ENCODE assay signal across 19 cellular contexts in genomic region chr16:16018705-16019104, GRCh38.
DNase-seq lines count a peak whose midpoint lies in the region; ATAC-seq, FAIRE-seq and TF ChIP-seq lines count a peak whose summit lies in the region.
"Had no signal": no experiment of that assay in that cellular context is flagged by ENCODE, and none has a peak within 500 bp of the region (broad histone marks: within the 10 kb centered on the region; RNA-seq: fewer than 3 reads in every experiment).

No MANE protein-coding gene starts in this region.

- no peaks in the 10 kb centered on the region for H3K79me2 ChIP-seq in HepG2 (ENCODE audit: insufficient read depth, low read length)
- H3K79me2 ChIP-seq in PC-9 (ENCODE audit: low read depth): peaks cover 73% of the 10 kb centered on the region

- FAIRE-seq in HepG2 (lab: Jason Lieb, UNC) (no peak), GM19239 (lab: Jason Lieb, UNC) (no peak)

- peaks cover 43% of the 10 kb centered on the region for H3K4me1 ChIP-seq in HepG2 (ENCODE audit: insufficient read depth, low read length)
- peaks cover 0 to 14% (median 0%) of the 10 kb centered on the region in 4 donors for H3K4me1 ChIP-seq in right lobe of liver
- H3K4me1 ChIP-seq in PC-9 (replicated peaks; ENCODE audit: insufficient read depth): peaks cover 86% of the 10 kb centered on the region
- H3K4me1 ChIP-seq in esophagus muscularis mucosa: peaks cover 32 to 92% (median 83%) of the 10 kb centered on the region in 4 donors
- H3K4me1 ChIP-seq in sigmoid colon: peaks cover 3 to 65% (median 41%) of the 10 kb centered on the region in 4 donors

- H3K27ac ChIP-seq in HepG2 (ENCODE audit: extremely low read length, insufficient read depth, low read length) (no peak overlapping the region), right lobe of liver (no peak overlapping the region), PC-9 (peak overlapping the region; percentile 81), esophagus muscularis mucosa (replicated peaks in 1 of 4) (peak overlapping the region; percentile 72 to 87 (median 84)), sigmoid colon (peak overlapping the region in 2 of 4 donors; percentile 85 to 91)
- H3K27ac ChIP-seq: breast epithelium, psoas muscle, uterus had no signal

- intact Hi-C loops in HepG2 (cut with micrococcal nuclease; ENCODE audit: unreplicated experiment): no loop called here
- intact Hi-C loops in right lobe of liver (cut with DNase I): no loop called here
- intact Hi-C loops in PC-9 (cut with micrococcal nuclease; ENCODE audit: unreplicated experiment): loop anchor here (5.0 kb wide), 1 partner anchor 141 kb away; no protein-coding TSS in a partner anchor
- intact Hi-C loops in esophagus muscularis mucosa (cut with DNase I): loop anchor here (10.0 kb wide), 1 partner anchor 134 kb away; the partner anchor contains the start of gene CEP20
- intact Hi-C loops in sigmoid colon (cut with DNase I): no loop called here

- TF ChIP-seq CTCF in HepG2 (CRISPR knock-in tag; IDR thresholded peaks at IDR 0.05) (no peak), right lobe of liver (IDR thresholded peaks at IDR 0.05) (no peak), PC-9 (conservative IDR thresholded peaks at IDR 0.05) (no peak), esophagus muscularis mucosa (IDR thresholded peaks at IDR 0.05) (no peak), sigmoid colon (IDR thresholded peaks at IDR 0.05) (no peak)

- no peaks in the 10 kb centered on the region for H3K27me3 ChIP-seq in HepG2 (ENCODE audit: control insufficient read depth in 1 of 2, insufficient read depth in 2 of 2, low read length in 2 of 2)
- no peaks in the 10 kb centered on the region for H3K27me3 ChIP-seq in right lobe of liver
- no peaks in the 10 kb centered on the region for H3K27me3 ChIP-seq in PC-9 (ENCODE audit: insufficient read depth, low read depth)
- H3K27me3 ChIP-seq in esophagus muscularis mucosa: no peaks in the 10 kb centered on the region
- no peaks in the 10 kb centered on the region for H3K27me3 ChIP-seq in sigmoid colon
- H3K27me3 ChIP-seq: breast epithelium, uterus had no signal

- H3K4me3 ChIP-seq in HepG2 (replicated peaks in 1 of 3; ENCODE audit: insufficient read depth in 1 of 3, low read depth in 2 of 3, low read length in 3 of 3) (no peak overlapping the region), right lobe of liver (no peak overlapping the region), PC-9 (no peak overlapping the region), esophagus muscularis mucosa (no peak overlapping the region), sigmoid colon (no peak overlapping the region)
- H3K4me3 ChIP-seq: breast epithelium, psoas muscle, uterus had no signal

- peaks cover 29 to 59% of the 10 kb centered on the region in 2 experiments for H3K36me3 ChIP-seq in HepG2 (replicated peaks in 1 of 2; ENCODE audit: control insufficient read depth in 1 of 2, insufficient read depth in 2 of 2, low read length in 2 of 2)
- no peaks in the 10 kb centered on the region for H3K36me3 ChIP-seq in right lobe of liver
- H3K36me3 ChIP-seq in PC-9 (ENCODE audit: low read depth): peaks cover 47% of the 10 kb centered on the region
- peaks cover 15 to 55% (median 47%) of the 10 kb centered on the region in 4 donors for H3K36me3 ChIP-seq in esophagus muscularis mucosa
- peaks cover 0 to 42% (median 14%) of the 10 kb centered on the region in 4 donors for H3K36me3 ChIP-seq in sigmoid colon
- H3K36me3 ChIP-seq: breast epithelium, uterus had no signal

- 92% methylated on average over 4 of the region's 4 CpGs for WGBS in HepG2 (ENCODE audit: low lambda C conversion rate)
- WGBS in right lobe of liver (ENCODE audit: insufficient coverage, low coverage, low lambda C conversion rate, missing lambda C conversion rate): 86% methylated on average over 4 of the region's 4 CpGs
- WGBS in esophagus muscularis mucosa: 91% methylated on average over 4 of the region's 4 CpGs
- WGBS in sigmoid colon, 2 donors: 89 to 91% methylated on average over 4 of the region's 4 CpGs

- no peak for TF ChIP-seq RAD21 in HepG2 (CRISPR knock-in tag; IDR thresholded peaks at IDR 0.05)

- peak; percentile 40 for DNase-seq in HepG2 (ENCODE audit: low spot score)
- no peak for DNase-seq in right lobe of liver
- DNase-seq in PC-9: no peak
- no peak for DNase-seq in esophagus muscularis mucosa (ENCODE audit: extremely low spot score)
- no peak for DNase-seq in GM19239 (ENCODE audit: insufficient read length, low spot score)
- DNase-seq in sigmoid colon: no peak
- DNase-seq in SW 1271 (lab: John Stamatoyannopoulos, UW): no peak
- DNase-seq: CD4-positive, alpha-beta T cell; left cardiac atrium; NCI-H1105; NCI-H524 treated with DMSO at 0.1 percent for 48 hours; nephron progenitor cell; psoas muscle; Right ventricle myocardium superior; stimulated activated CD4-positive, alpha-beta T cell treated with anti-CD3 and anti-CD28 coated beads, Interleukin-4, amount 100 ng/mL, for 4 hours; substantia nigra; uterus had no signal

- H3K9me3 ChIP-seq in HepG2 (ENCODE audit: low read length) (no peaks in the 10 kb centered on the region), right lobe of liver (no peaks in the 10 kb centered on the region), PC-9 (ENCODE audit: insufficient read depth, low read depth) (no peaks in the 10 kb centered on the region), esophagus muscularis mucosa (no peaks in the 10 kb centered on the region), sigmoid colon (no peaks in the 10 kb centered on the region)
- H3K9me3 ChIP-seq: breast epithelium, psoas muscle, uterus had no signal

- TF ChIP-seq POLR2A in HepG2 (IDR thresholded peaks at IDR 0.05; ENCODE audit: insufficient read depth in 1 of 2, low read depth in 2 of 2, low read length in 2 of 2) (no peak), right lobe of liver (IDR thresholded peaks at IDR 0.05) (no peak), esophagus muscularis mucosa (IDR thresholded peaks at IDR 0.05; ENCODE audit: low read depth) (no peak), sigmoid colon (IDR thresholded peaks at IDR 0.05) (no peak)

- no TSS peak for BruUV-seq in HepG2 (replicated peaks; lab: Mats Ljungman, UMichigan)
- no TSS peak for BruUV-seq in PC-9 (replicated peaks; lab: Mats Ljungman, UMichigan)

- POLR2A ChIA-PET in HepG2 (lab: Yijun Ruan, JAX): no interaction called here
- POLR2A ChIA-PET in PC-9 (lab: Charles Lee; ENCODE audit: unreplicated experiment): no interaction called here

- CTCF ChIA-PET in HepG2 (lab: Yijun Ruan, JAX; ENCODE audit: low intra/inter-chr PET ratio, low total read pairs): no interaction called here
- CTCF ChIA-PET in PC-9 (lab: Charles Lee): interaction anchor here (0.6 kb wide), 1 partner anchor 125 kb away, joined by 3 read pairs; no protein-coding TSS in a partner anchor

- no peaks in the 10 kb centered on the region for H3K9me2 ChIP-seq in PC-9 (ENCODE audit: insufficient read depth)

- in situ Hi-C loops in HepG2 (cut with HindIII; ENCODE audit: extremely low pct_ligation_motif_present, low pct_unique_long_range_greater_than_20kb): no loop called here

- ATAC-seq in HepG2: no peak
- no peak for ATAC-seq in right lobe of liver
- no peak for ATAC-seq in HG02870 (IDR thresholded peaks at IDR 0.05; ENCODE audit: unreplicated experiment)
- ATAC-seq: left cardiac atrium, psoas muscle had no signal

- H4K20me1 ChIP-seq in HepG2 (ENCODE audit: insufficient read depth, low read length) (peaks cover 8% of the 10 kb centered on the region; the same call in 1 of the 2 replicates), PC-9 (ENCODE audit: insufficient read depth) (no peaks in the 10 kb centered on the region)

- peaks cover 82% of the 10 kb centered on the region for H3F3A ChIP-seq in PC-9 (ENCODE audit: insufficient read depth, low read depth)

- H3K4me2 ChIP-seq in HepG2 (ENCODE audit: low read depth, low read length): no peak overlapping the region
- no peak overlapping the region for H3K4me2 ChIP-seq in PC-9

- no peak overlapping the region for H3K9ac ChIP-seq in HepG2 (ENCODE audit: insufficient read depth, low read depth, low read length)

- TF ChIP-seq EP300 in HepG2 (IDR thresholded peaks at IDR 0.05; ENCODE audit: low read depth in 2 of 2, low read length in 2 of 2) (no peak), HepG2 (CRISPR knock-in tag; IDR thresholded peaks at IDR 0.05; ENCODE audit: borderline replicate concordance) (no peak), esophagus muscularis mucosa (IDR thresholded peaks at IDR 0.05) (no peak), sigmoid colon (IDR thresholded peaks at IDR 0.05) (no peak)

- no peak overlapping the region for H2AFZ ChIP-seq in HepG2 (ENCODE audit: low read length)
- no peak overlapping the region for H2AFZ ChIP-seq in PC-9

TF ChIP-seq in HepG2, 621 proteins besides CTCF, POLR2A, EP300 and RAD21 (continues in another document):
- TF ChIP-seq ELF1 (CRISPR knock-in tag; IDR thresholded peaks at IDR 0.05): no peak
- TF ChIP-seq CREB1 (IDR thresholded peaks at IDR 0.05): peak; percentile 40; the same call in 1 of the 2 replicates
- no peak for TF ChIP-seq CREB1 (CRISPR knock-in tag; IDR thresholded peaks at IDR 0.05)
- TF ChIP-seq FOSL2 (CRISPR knock-in tag; IDR thresholded peaks at IDR 0.05): peak; percentile 81
- peak; percentile 44; the same call in 1 of the 2 replicates for TF ChIP-seq JUND (CRISPR knock-in tag; IDR thresholded peaks at IDR 0.05)
- TF ChIP-seq ZNF652 (CRISPR knock-in tag; IDR thresholded peaks at IDR 0.05; ENCODE audit: borderline replicate concordance, low read depth): no peak
- TF ChIP-seq NBN (conservative IDR thresholded peaks at IDR 0.05): 0 out of 2 replicates have a peak, but pooled peaks have one; percentile 42
- peak; percentile 56; the same call in 1 of the 2 replicates for TF ChIP-seq ARID3A (IDR thresholded peaks at IDR 0.05; ENCODE audit: low read depth, low read length)

Comparison
In these comparisons a context has a peak if more than half of its experiments do, and no peak if none do; other contexts are left out.
1. H3K27ac ChIP-seq: peak in PC-9 (single experiment) and esophagus muscularis mucosa (4 of 4); none in HepG2 (single experiment) and right lobe of liver (0 of 3).
2. intact Hi-C loops: an anchor here in PC-9 (5.0 kb wide) and esophagus muscularis mucosa (10.0 kb wide); none called in HepG2, right lobe of liver and sigmoid colon.